Comparison of ENCODE assay signal across 8 cellular contexts in genomic region chr3:15291589-15292541, GRCh38. TPM values are rescaled to one million over a fixed set of nuclear protein-coding genes. Genes with fewer than 3 reads are reported as not detected.
A peak's percentile ranks its signal among the peaks of the same experiment; 100 is the strongest.
DNase-seq lines count a peak whose midpoint lies in the region; ATAC-seq, FAIRE-seq and TF ChIP-seq lines count a peak whose summit lies in the region.

No MANE protein-coding gene starts in this region.

- DNase-seq in DND-41 (peak; percentile 91), KG1 (lab: John Stamatoyannopoulos, UW) (peak; percentile 66), activated T-cell treated with anti-CD3 and anti-CD28 coated beads for 24 hours (ENCODE audit: low read depth) (peak; percentile 46), right atrium auricular region (ENCODE audit: low spot score) (no peak), suprapubic skin (ENCODE audit: low spot score in 2 of 2) (no peak), SHP77 (lab: John Stamatoyannopoulos, UW) (no peak), D721Med (ENCODE audit: insufficient read length, low spot score) (no peak)

- no peak for TF ChIP-seq CTCF in DND-41 (IDR thresholded peaks at IDR 0.05; ENCODE audit: borderline replicate concordance, extremely low read depth, low read length, poor library complexity, severe bottlenecking)
- TF ChIP-seq CTCF in right atrium auricular region (IDR thresholded peaks at IDR 0.05), result no peak
- TF ChIP-seq CTCF in suprapubic skin (IDR thresholded peaks at IDR 0.05), result no peak
- no peak for TF ChIP-seq CTCF in D721Med (IDR thresholded peaks at IDR 0.05; ENCODE audit: insufficient read depth, missing control alignments)

- H3K4me2 ChIP-seq in DND-41 (ENCODE audit: insufficient read depth, low read length), result peak overlapping the region; percentile 56

- H3K4me3 ChIP-seq in DND-41 (ENCODE audit: low read depth in 1 of 2, low read length in 2 of 2) (peak overlapping the region in 1 of 2 experiments; percentile 20; a peak in 2 of 4 replicates), right atrium auricular region (no peak overlapping the region), suprapubic skin (no peak overlapping the region)

- H3K9ac ChIP-seq in DND-41 (ENCODE audit: low read depth, low read length), result peak overlapping the region; percentile 9; the same call in 1 of the 2 replicates

- ATAC-seq in DND-41 (ENCODE audit: insufficient read depth, low read depth), result peak; percentile 96
- peak; percentile 92 for ATAC-seq in GM21423 (IDR thresholded peaks at IDR 0.05; ENCODE audit: unreplicated experiment)

- H4K20me1 ChIP-seq in DND-41 (ENCODE audit: insufficient read depth, low read length), result 0 out of 2 replicates have a peak, but pooled peaks cover 3% of the 10 kb centered on the region

- H2AFZ ChIP-seq in DND-41 (ENCODE audit: low read depth, low read length), result no peak overlapping the region

- no peaks in the 10 kb centered on the region for H3K9me3 ChIP-seq in DND-41 (ENCODE audit: insufficient read depth, low read length, severe bottlenecking)
- H3K9me3 ChIP-seq in right atrium auricular region, result no peaks in the 10 kb centered on the region
- H3K9me3 ChIP-seq in suprapubic skin, result no peaks in the 10 kb centered on the region

- TF ChIP-seq EP300 in suprapubic skin (IDR thresholded peaks at IDR 0.05), result no peak

- H3K27ac ChIP-seq in DND-41 (ENCODE audit: low read length), result peak overlapping the region; percentile 66
- peak overlapping the region; percentile 68 to 71 for H3K27ac ChIP-seq in right atrium auricular region
- peak overlapping the region; percentile 49 for H3K27ac ChIP-seq in suprapubic skin

- TF ChIP-seq POLR2A in suprapubic skin (IDR thresholded peaks at IDR 0.05), result no peak

- 68% methylated on average over 6 of the region's 6 CpGs for WGBS in suprapubic skin

- H3K79me2 ChIP-seq in DND-41 (ENCODE audit: insufficient read depth, low read length), result peaks cover 41% of the 10 kb centered on the region

- H3K4me1 ChIP-seq in DND-41 (ENCODE audit: insufficient read depth, low read length) (peaks cover 38% of the 10 kb centered on the region), right atrium auricular region (peaks cover 0 to 55% of the 10 kb centered on the region in 2 donors), suprapubic skin (peaks cover 57% of the 10 kb centered on the region)

- H3K27me3 ChIP-seq in DND-41 (ENCODE audit: insufficient read depth, low read length, poor library complexity) (no peaks in the 10 kb centered on the region), right atrium auricular region (no peaks in the 10 kb centered on the region), suprapubic skin (no peaks in the 10 kb centered on the region)

- FAIRE-seq in D721Med (lab: Jason Lieb, UNC), result no peak

- peaks cover 22% of the 10 kb centered on the region; the same call in 1 of the 2 replicates for H3K36me3 ChIP-seq in DND-41 (ENCODE audit: insufficient read depth, low read length)
- H3K36me3 ChIP-seq in right atrium auricular region, result no peaks in the 10 kb centered on the region
- no peaks in the 10 kb centered on the region for H3K36me3 ChIP-seq in suprapubic skin

RNA-seq across cellular contexts. Expression of gene SH3BP5, which starts 40.5 kb away (rescaled TPM):
- total RNA-seq in right atrium auricular region (10 to 100 TPM; 14.4 to 18.4 TPM), suprapubic skin (10 to 100 TPM; 11.2 to 27.0 (median 17.8) TPM)

Comparison
In these comparisons a context has a peak if more than half of its experiments do, and no peak if none do; other contexts are left out.
1. DNase-seq: peak in DND-41 (single experiment), KG1 (single experiment) and activated T-cell treated with anti-CD3 and anti-CD28 coated beads for 24 hours (single experiment); none in right atrium auricular region (single experiment), suprapubic skin (0 of 2), SHP77 (0 of 2) and D721Med (single experiment).
2. Peak in every context shown above with its lines, with median percentiles within 50 percentile points of each other: H3K27ac ChIP-seq.